8 cellular contexts compared by ENCODE assay signal in the genomic region with DNA sequence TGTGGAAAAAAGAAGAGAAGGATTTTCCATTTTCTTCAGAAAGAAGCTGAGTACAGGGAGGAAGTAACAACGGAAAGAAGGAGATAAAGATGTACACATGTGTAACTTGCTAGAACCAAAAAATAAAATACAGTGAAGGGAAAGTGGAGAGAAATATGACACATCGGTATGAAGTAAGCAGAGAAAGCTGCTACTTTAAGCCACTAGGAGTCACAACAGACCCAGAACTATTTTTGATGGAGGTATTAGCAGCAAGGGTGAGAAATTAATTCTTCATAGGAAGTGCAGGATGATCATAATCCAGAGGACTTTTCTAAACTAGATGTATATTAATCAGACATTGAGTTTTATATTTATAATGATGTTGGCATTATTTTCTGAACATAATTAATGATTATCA.
A peak's percentile ranks its signal among the peaks of the same experiment; 100 is the strongest.
DNase-seq lines count a peak whose midpoint lies in the region; ATAC-seq, FAIRE-seq and TF ChIP-seq lines count a peak whose summit lies in the region.

No MANE protein-coding gene starts in this region.

- TF ChIP-seq CTCF in RWPE2 (IDR thresholded peaks at IDR 0.05; ENCODE audit: poor library complexity, severe bottlenecking) (peak; percentile 85), foreskin keratinocyte (conservative IDR thresholded peaks at IDR 0.05) (peak; percentile 78)

- no peaks in the 10 kb centered on the region for H3K4me1 ChIP-seq in RWPE2 (ENCODE audit: insufficient read depth, poor library complexity, severe bottlenecking)
- no peaks in the 10 kb centered on the region for H3K4me1 ChIP-seq in foreskin keratinocyte

- H3K27me3 ChIP-seq in RWPE2 (ENCODE audit: insufficient read depth, poor library complexity, severe bottlenecking) (peaks cover 4% of the 10 kb centered on the region), foreskin keratinocyte (no peaks in the 10 kb centered on the region)

- no peaks in the 10 kb centered on the region for H3K36me3 ChIP-seq in RWPE2 (ENCODE audit: low read depth)

- peak; percentile 88 for ATAC-seq in HG03342 (IDR thresholded peaks at IDR 0.05; ENCODE audit: unreplicated experiment)
- peak; percentile 86 for ATAC-seq in RWPE2 (ENCODE audit: low read depth)
- ATAC-seq in foreskin keratinocyte: peak; percentile 82

- H3K27ac ChIP-seq in RWPE2 (ENCODE audit: poor library complexity, severe bottlenecking) (no peak overlapping the region), foreskin keratinocyte (no peak overlapping the region)

- no peak overlapping the region for H3K4me3 ChIP-seq in RWPE2 (ENCODE audit: severe bottlenecking)

- DNase-seq in DMS153 (lab: John Stamatoyannopoulos, UW): peak; percentile 7
- DNase-seq in GM19239 (ENCODE audit: insufficient read length, low spot score): no peak
- DNase-seq in RWPE2 (ENCODE audit: low spot score): no peak
- peak in 1 of 2 donors; percentile 39 for DNase-seq in foreskin keratinocyte
- no peak for DNase-seq in cortex of kidney (lab: John Stamatoyannopoulos, UW)
- DNase-seq in GF-D8 (lab: John Stamatoyannopoulos, UW): no peak
- DNase-seq in activated T-cell treated with anti-CD3 and anti-CD28 coated beads, Interleukin-2, amount 50 U/mL, for 48 hours: no peak

- H3K9me3 ChIP-seq in RWPE2 (ENCODE audit: severe bottlenecking): no peaks in the 10 kb centered on the region

- peak; percentile 74 for FAIRE-seq in GM19239 (lab: Jason Lieb, UNC)
